ENCODE assay signal across 22 cellular contexts in the genomic region with DNA sequence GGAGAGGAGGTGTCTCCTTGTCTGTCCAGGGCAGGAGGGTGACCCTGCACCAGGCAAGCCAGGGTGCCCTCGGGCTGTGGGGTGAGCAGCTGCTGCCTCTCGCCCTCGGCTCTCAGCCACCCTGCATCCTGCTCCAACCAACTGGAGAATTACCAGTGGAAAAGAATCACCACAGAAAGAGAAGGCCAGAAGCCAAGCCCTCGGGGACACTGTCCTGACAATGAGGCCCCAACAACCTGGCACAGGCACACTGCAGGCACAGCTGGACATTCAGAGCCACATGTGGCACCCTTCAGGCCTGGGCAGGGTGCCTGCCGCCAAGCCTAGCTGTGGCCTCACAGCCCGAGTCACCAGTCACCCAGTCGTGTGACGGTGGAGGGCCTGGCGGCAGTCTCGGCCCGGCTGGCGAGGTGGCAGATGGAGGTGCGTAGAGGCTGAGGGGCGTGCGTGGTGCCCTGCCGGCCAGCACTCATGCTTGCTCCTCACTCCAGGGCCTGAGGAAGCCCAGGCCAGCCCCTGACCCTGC. TPM values are rescaled to one million over a fixed set of nuclear protein-coding genes. Genes with fewer than 3 reads are reported as not detected.
DNase-seq lines count a peak whose midpoint lies in the region; ATAC-seq and TF ChIP-seq lines count a peak whose summit lies in the region.
"Had no signal": no experiment of that assay in that cellular context is flagged by ENCODE, and none has a peak within 500 bp of the region (broad histone marks: within the 10 kb centered on the region; RNA-seq: fewer than 3 reads in every experiment).

No MANE protein-coding gene starts in this region.

- H3K27me3 ChIP-seq in BLaER1 = no peaks in the 10 kb centered on the region
- H3K27me3 ChIP-seq in psoas muscle (ENCODE audit: insufficient read depth in 3 of 3, low read length in 2 of 3) = no peaks in the 10 kb centered on the region
- H3K27me3 ChIP-seq in tibial artery = peaks cover 0 to 24% of the 10 kb centered on the region in 2 donors

- intact Hi-C loops in psoas muscle (cut with DNase I) = no loop called here
- intact Hi-C loops in tibial artery (cut with DNase I; ENCODE audit: low total_unique reads) = no loop called here

- ATAC-seq in psoas muscle (peak; percentile 45 to 83 (median 78)), HG03571 (IDR thresholded peaks at IDR 0.05; ENCODE audit: unreplicated experiment) (no peak), HG02970 (IDR thresholded peaks at IDR 0.05; ENCODE audit: low FRiP score, unreplicated experiment) (no peak)
- ATAC-seq: activated T-cell treated with anti-CD3 and anti-CD28 coated beads, Interleukin-2, amount 50 U/mL, for 72 hours; left lobe of liver had no signal

- H3K9ac ChIP-seq in BLaER1 = peak overlapping the region; percentile 40
- H3K9ac ChIP-seq: KMS-11 had no signal

- peaks cover 0 to 2% (median 0%) of the 10 kb centered on the region in 3 donors for H3K27me3 Mint-ChIP-seq in immature natural killer cell (ENCODE audit: low read depth in 3 of 3)

- POLR2A ChIA-PET in RWPE1 (lab: Yijun Ruan, JAX; ENCODE audit: low non-redundant PET) = interaction anchor here (0.7 kb wide), 1 partner anchor 134 kb away, joined by 4 read pairs; no protein-coding TSS in a partner anchor

- H3K9me3 Mint-ChIP-seq in immature natural killer cell = no peaks in the 10 kb centered on the region
- H3K9me3 Mint-ChIP-seq: activated naive CD4-positive, alpha-beta T cell treated with anti-CD3 and anti-CD28 coated beads for 36 hours; activated T-cell treated with anti-CD3 and anti-CD28 coated beads, Interleukin-2, amount 50 U/mL, for 72 hours; H9; T-helper 1 cell treated with Interleukin-12 subunit alpha and Interleukin-12 subunit beta and Interleukin-4 antibody, amounts not matched to agents 30 μg/mL and 1 μg/mL, for 36 hours had no signal

- H3K4me3 ChIP-seq in BLaER1 = 0 out of 2 replicates have a peak overlapping the region, but pooled peaks have one; percentile 35
- no peak overlapping the region for H3K4me3 ChIP-seq in psoas muscle
- no peak overlapping the region for H3K4me3 ChIP-seq in tibial artery
- H3K4me3 ChIP-seq: heart left ventricle had no signal

- H3K27ac ChIP-seq in BLaER1 = peak overlapping the region; percentile 70
- H3K27ac ChIP-seq in RWPE1 = 0 out of 2 replicates have a peak overlapping the region, but pooled peaks have one; percentile 2
- H3K27ac ChIP-seq in psoas muscle = no peak overlapping the region
- no peak overlapping the region for H3K27ac ChIP-seq in tibial artery
- H3K27ac ChIP-seq: C4-2B, heart left ventricle, KMS-11 had no signal

- 42 to 48% (median 45%) methylated on average over 12 to 16 of the region's 16 CpGs for WGBS in psoas muscle, 3 donors

- peak overlapping the region in 4 of 5 donors; percentile 46 to 66 (median 54) for H3K4me3 Mint-ChIP-seq in immature natural killer cell
- H3K4me3 Mint-ChIP-seq: activated naive CD4-positive, alpha-beta T cell treated with anti-CD3 and anti-CD28 coated beads for 36 hours; activated T-cell treated with anti-CD3 and anti-CD28 coated beads, Interleukin-2, amount 50 U/mL, for 72 hours; H9; T-helper 1 cell treated with Interleukin-12 subunit alpha and Interleukin-12 subunit beta and Interleukin-4 antibody, amounts not matched to agents 30 μg/mL and 1 μg/mL, for 36 hours had no signal

- peak overlapping the region; percentile 80 to 91 (median 85) for H3K27ac Mint-ChIP-seq in immature natural killer cell
- H3K27ac Mint-ChIP-seq: activated naive CD4-positive, alpha-beta T cell treated with anti-CD3 and anti-CD28 coated beads for 36 hours; activated T-cell treated with anti-CD3 and anti-CD28 coated beads, Interleukin-2, amount 50 U/mL, for 72 hours; T-helper 1 cell treated with Interleukin-12 subunit alpha and Interleukin-12 subunit beta and Interleukin-4 antibody, amounts not matched to agents 30 μg/mL and 1 μg/mL, for 36 hours had no signal

- H3K4me1 ChIP-seq in BLaER1 (peaks cover 96% of the 10 kb centered on the region), psoas muscle (peaks cover 3% of the 10 kb centered on the region), tibial artery (peaks cover 0 to 12% (median 3%) of the 10 kb centered on the region in 4 donors)

- DNase-seq in RWPE1 (ENCODE audit: low spot score) = no peak
- no peak for DNase-seq in immature natural killer cell
- DNase-seq in psoas muscle = peak in 1 of 2 donors; percentile 69
- no peak for DNase-seq in tibial artery
- no peak for DNase-seq in hippocampal formation (lab: John Stamatoyannopoulos, UW)
- DNase-seq: activated CD4-positive, alpha-beta T cell treated with anti-CD3 and anti-CD28 coated beads for 4 hours; activated naive CD4-positive, alpha-beta T cell treated with anti-CD3 and anti-CD28 coated beads for 36 hours; activated T-cell treated with anti-CD3 and anti-CD28 coated beads, Interleukin-2, amount 50 U/mL, for 72 hours; amniotic stem cell; H9; heart left ventricle; NCI-H187 treated with DMSO at 0.1 percent for 48 hours; PC-3; stimulated activated CD4-positive, alpha-beta T cell treated with anti-CD3 and anti-CD28 coated beads, Interleukin-2, amount 100 ng/mL, for 48 hours; stimulated activated naive CD4-positive, alpha-beta T cell had no signal

- CTCF ChIA-PET in RWPE1 (lab: Yijun Ruan, JAX) = interaction anchor here (0.7 to 1.1 kb wide), 4 partner anchors 9 to 575 kb away, joined by 3 to 4 read pairs (median 3); no protein-coding TSS in a partner anchor

- H3K36me3 ChIP-seq in BLaER1 (peaks cover 45% of the 10 kb centered on the region), psoas muscle (ENCODE audit: insufficient read depth in 1 of 2, low read depth in 1 of 2) (no peaks in the 10 kb centered on the region), tibial artery (no peaks in the 10 kb centered on the region)
- H3K36me3 ChIP-seq: heart left ventricle had no signal

- TF ChIP-seq CTCF in RWPE1 (conservative IDR thresholded peaks at IDR 0.05; ENCODE audit: low read depth) = no peak
- no peak for TF ChIP-seq CTCF in psoas muscle (IDR thresholded peaks at IDR 0.05)
- TF ChIP-seq CTCF in tibial artery (IDR thresholded peaks at IDR 0.05) = no peak

- peak overlapping the region; percentile 91 for H3K4me2 ChIP-seq in BLaER1
- H3K4me2 ChIP-seq: KMS-11 had no signal

- H3K9me3 ChIP-seq in BLaER1 (no peaks in the 10 kb centered on the region), psoas muscle (no peaks in the 10 kb centered on the region), tibial artery (no peaks in the 10 kb centered on the region)
- H3K9me3 ChIP-seq: heart left ventricle had no signal

- peaks cover 24 to 41% of the 10 kb centered on the region in 2 donors for H3K4me1 Mint-ChIP-seq in immature natural killer cell

- H3K36me3 Mint-ChIP-seq in immature natural killer cell = no peaks in the 10 kb centered on the region

- H4K20me1 ChIP-seq in BLaER1 = peaks cover 96% of the 10 kb centered on the region

RNA-seq across cellular contexts. Expression of a gene that starts 12.0 kb away (rescaled TPM):
- polyA plus RNA-seq in immature natural killer cell (under 1 TPM in 1 of 3 donors, not detected in 2; 0.08 TPM), psoas muscle (1 to 10 TPM in 2 of 3 donors, under 1 TPM in 1; 0.67 to 2.4 (median 1.6) TPM)
- 1 to 10 TPM; 3.7 to 5.5 (median 4.5) TPM for total RNA-seq in psoas muscle

RNA-seq across cellular contexts. Expression of a gene that starts 25.5 kb away (rescaled TPM):
- polyA plus RNA-seq in immature natural killer cell (10 to 100 TPM; 36.2 to 43.4 (median 40.3) TPM), psoas muscle (10 to 100 TPM; 33.9 to 66.4 (median 45.0) TPM)
- total RNA-seq in psoas muscle = 10 to 100 TPM; 37.9 to 49.2 (median 39.2) TPM

RNA-seq across cellular contexts. Expression of a gene that starts 50.6 kb away (rescaled TPM):
- polyA plus RNA-seq in immature natural killer cell (10 to 100 TPM; 19.9 to 26.8 (median 21.1) TPM), psoas muscle (10 to 100 TPM; 14.9 to 21.8 (median 20.2) TPM)
- total RNA-seq in psoas muscle = 10 to 100 TPM; 10.8 to 12.6 (median 11.7) TPM

RNA-seq across cellular contexts. Expression of a gene that starts 53.0 kb away (rescaled TPM):
- polyA plus RNA-seq in immature natural killer cell = not detected
- total RNA-seq in psoas muscle = under 1 TPM in 1 of 4 donors, not detected in 3; 0.13 TPM
- under 1 TPM in 2 of 3 donors, not detected in 1; under 0.01 to 0.01 TPM for polyA plus RNA-seq in psoas muscle

Comparison
In these comparisons a context has a peak if more than half of its experiments do, and no peak if none do; other contexts are left out.
1. H3K27ac ChIP-seq: peak in BLaER1 (single experiment) and RWPE1 (single experiment); none in psoas muscle (single experiment) and tibial artery (0 of 2).
2. ATAC-seq: peak in psoas muscle (4 of 4); none in HG03571 (single experiment) and HG02970 (single experiment).